22 cellular contexts compared by ENCODE assay signal in the genomic region with DNA sequence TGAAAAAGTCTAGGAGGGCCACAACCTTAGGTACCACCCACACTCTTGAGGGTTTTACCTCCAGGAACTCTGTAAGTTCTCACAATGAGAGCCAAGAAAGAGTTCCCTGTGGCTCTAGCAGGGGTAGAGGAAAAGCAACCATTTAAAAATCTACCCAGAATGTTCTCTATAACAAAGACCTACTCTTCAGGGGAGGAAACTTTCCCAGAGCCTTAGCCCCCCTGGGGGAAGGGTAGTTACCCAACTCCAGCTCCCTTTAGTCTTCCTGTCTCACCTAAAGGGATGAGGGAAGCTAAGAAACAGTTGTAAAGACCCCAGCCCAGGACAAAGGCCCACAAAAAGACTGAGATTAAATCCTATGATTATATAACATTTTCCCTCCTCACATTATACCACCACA. TPM values are rescaled to one million over a fixed set of nuclear protein-coding genes. Genes with fewer than 3 reads are reported as not detected.
"Had no signal": no experiment of that assay in that cellular context is flagged by ENCODE, and none has a peak within 500 bp of the region (broad histone marks: within the 10 kb centered on the region; RNA-seq: fewer than 3 reads in every experiment).

No MANE protein-coding gene starts in this region.

- H3K4me3 ChIP-seq: dorsolateral prefrontal cortex, lower lobe of right lung, prostate gland, right atrium auricular region, smooth muscle cell, suprapubic skin, thyroid gland had no signal

- H3K27me3 ChIP-seq: dorsolateral prefrontal cortex, right atrium auricular region, suprapubic skin, thyroid gland had no signal

- H3K4me2 ChIP-seq: smooth muscle cell had no signal

- H3K36me3 ChIP-seq: lower lobe of right lung, prostate gland, right atrium auricular region, suprapubic skin, thyroid gland had no signal

- DNase-seq: dorsolateral prefrontal cortex; effector CD4-positive, alpha-beta T cell; hypothalamus; left ventricle myocardium superior; lower lobe of right lung; naive thymus-derived CD8-positive, alpha-beta T cell; stimulated activated CD4-positive, alpha-beta T cell treated with anti-CD3 and anti-CD28 coated beads, Interleukin-12 subunit alpha, Interleukin-12 subunit beta, amount 100 ng/mL, for 4 hours; stimulated activated CD4-positive, alpha-beta T cell treated with anti-CD3 and anti-CD28 coated beads, Interleukin-1b, Interleukin-23, amount 100 ng/mL, for 48 hours; stimulated activated CD4-positive, alpha-beta T cell treated with anti-CD3 and anti-CD28 coated beads, Interleukin-4, amount 100 ng/mL, for 1 hour; stimulated activated CD8-positive, alpha-beta memory T cell treated with anti-CD3 and anti-CD28 coated beads, Interleukin-4, amount 100 ng/mL, for 48 hours; stimulated activated naive CD4-positive, alpha-beta T cell; stimulated activated naive CD8-positive, alpha-beta T cell treated with anti-CD3 and anti-CD28 coated beads, Interleukin-15, amount 100 ng/mL, for 72 hours; thyroid gland; trophoblast cell had no signal

- ATAC-seq: left ventricle myocardium superior; lower lobe of right lung; naive thymus-derived CD8-positive, alpha-beta T cell; sciatic nerve; stimulated activated naive CD8-positive, alpha-beta T cell treated with anti-CD3 and anti-CD28 coated beads, Interleukin-15, amount 100 ng/mL, for 72 hours had no signal

- H3K4me1 ChIP-seq: lower lobe of right lung, prostate gland, right atrium auricular region, suprapubic skin, thyroid gland had no signal

- H3K4me1 Mint-ChIP-seq: stimulated activated naive CD8-positive, alpha-beta T cell treated with anti-CD3 and anti-CD28 coated beads, Interleukin-15, amount 100 ng/mL, for 72 hours had no signal

- H3K27ac Mint-ChIP-seq: naive thymus-derived CD8-positive, alpha-beta T cell had no signal

- H3K27ac ChIP-seq: lower lobe of right lung, prostate gland, right atrium auricular region, suprapubic skin, thyroid gland had no signal

- H3K9me3 ChIP-seq: lower lobe of right lung, prostate gland, right atrium auricular region, suprapubic skin, thyroid gland had no signal

- FAIRE-seq: colon, frontal cortex, keratinocyte had no signal

- H3K4me3 Mint-ChIP-seq: naive thymus-derived CD8-positive, alpha-beta T cell; stimulated activated naive CD8-positive, alpha-beta T cell treated with anti-CD3 and anti-CD28 coated beads, Interleukin-15, amount 100 ng/mL, for 72 hours had no signal

RNA-seq across cellular contexts. Expression of a gene that starts 46.2 kb away (rescaled TPM):
- polyA plus RNA-seq: naive thymus-derived CD8-positive, alpha-beta T cell had no signal
